Comparison of ENCODE assay signal across 27 cellular contexts in the genomic region with DNA sequence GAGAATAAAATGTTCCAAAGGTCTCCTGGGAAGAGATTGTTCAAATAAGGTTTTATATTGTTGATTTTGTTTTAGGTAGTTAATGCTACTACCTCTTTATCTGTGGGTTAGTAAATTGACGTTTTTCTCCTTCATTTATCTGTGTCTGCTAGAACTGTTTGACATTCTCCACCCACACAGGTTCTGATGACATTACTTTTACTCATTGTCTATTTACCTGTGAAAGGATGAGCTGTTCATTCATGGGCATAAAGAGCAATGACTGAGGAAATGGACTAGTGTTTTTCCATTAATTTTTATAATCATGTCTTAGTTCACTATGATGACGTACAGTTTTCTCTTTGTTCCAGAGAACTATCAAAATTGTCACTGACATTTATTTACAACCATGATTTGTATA.
"Had no signal": no experiment of that assay in that cellular context is flagged by ENCODE, and none has a peak within 500 bp of the region (broad histone marks: within the 10 kb centered on the region; RNA-seq: fewer than 3 reads in every experiment).

No MANE protein-coding gene starts in this region.

- H3K27me3 Mint-ChIP-seq: brain had no signal

- H3K9me3 Mint-ChIP-seq: activated T-cell treated with anti-CD3 and anti-CD28 coated beads, Interleukin-2, amount 50 U/mL, for 72 hours; effector memory CD8-positive, alpha-beta T cell; natural killer cell treated with Interleukin-12 subunit alpha and Interleukin-12 subunit beta and Interleukin-15 and Interleukin-18, amount 100 ng/mL, for 72 hours; T-helper 1 cell treated with Interleukin-12 subunit alpha and Interleukin-12 subunit beta and Interleukin-4 antibody, amounts not matched to agents 30 μg/mL and 1 μg/mL, for 36 hours had no signal

- DNase-seq: activated CD4-positive, alpha-beta T cell treated with anti-CD3 and anti-CD28 coated beads for 1 hour; activated CD8-positive, alpha-beta memory T cell treated with anti-CD3 and anti-CD28 coated beads, Interleukin-2, amount 10 ng/mL, durations not matched to agents 7 days and 5 days; activated CD8-positive, alpha-beta T cell treated with anti-CD3 and anti-CD28 coated beads, Interleukin-2, amount 10 ng/mL, durations not matched to agents 7 days and 5 days; activated effector memory CD4-positive, alpha-beta T cell treated with Interleukin-2 at 50 U/mL for 16 hours; activated naive CD4-positive, alpha-beta T cell treated with Interleukin-2 at 50 U/mL for 16 hours; activated T-cell treated with anti-CD3 and anti-CD28 coated beads, Interleukin-2, amount 50 U/mL, for 72 hours; cortex of kidney; effector memory CD8-positive, alpha-beta T cell; foreskin melanocyte; left lung; mucosa of descending colon; posterior cingulate gyrus; right lobe of liver; stimulated activated CD4-positive, alpha-beta T cell treated with anti-CD3 and anti-CD28 coated beads, Interleukin-2, amount 100 ng/mL, for 48 hours; stomach; SW 1271; T-helper 9 cell; thyroid gland; upper lobe of right lung; WERI-Rb-1 had no signal

- H3K4me3 Mint-ChIP-seq: activated CD8-positive, alpha-beta memory T cell treated with anti-CD3 and anti-CD28 coated beads, Interleukin-2, amount 10 ng/mL, durations not matched to agents 7 days and 5 days; activated CD8-positive, alpha-beta T cell treated with anti-CD3 and anti-CD28 coated beads, Interleukin-2, amount 10 ng/mL, durations not matched to agents 7 days and 5 days; activated naive CD8-positive, alpha-beta T cell; activated T-cell treated with anti-CD3 and anti-CD28 coated beads, Interleukin-2, amount 50 U/mL, for 72 hours; brain; effector memory CD8-positive, alpha-beta T cell; natural killer cell treated with Interleukin-12 subunit alpha and Interleukin-12 subunit beta and Interleukin-15 and Interleukin-18, amount 100 ng/mL, for 72 hours; T-helper 1 cell treated with Interleukin-12 subunit alpha and Interleukin-12 subunit beta and Interleukin-4 antibody, amounts not matched to agents 30 μg/mL and 1 μg/mL, for 36 hours had no signal

- H3K27me3 ChIP-seq: ascending aorta, esophagus muscularis mucosa, left lung, right lobe of liver, stomach, thyroid gland, upper lobe of right lung had no signal

- H3K4me3 ChIP-seq: ascending aorta, esophagus muscularis mucosa, left lung, lung, mucosa of descending colon, right lobe of liver, stomach, thyroid gland, upper lobe of right lung had no signal

- ATAC-seq: activated CD8-positive, alpha-beta memory T cell treated with anti-CD3 and anti-CD28 coated beads, Interleukin-2, amount 10 ng/mL, durations not matched to agents 7 days and 5 days; activated CD8-positive, alpha-beta T cell treated with anti-CD3 and anti-CD28 coated beads, Interleukin-2, amount 10 ng/mL, durations not matched to agents 7 days and 5 days; activated T-cell treated with anti-CD3 and anti-CD28 coated beads, Interleukin-2, amount 50 U/mL, for 72 hours; effector memory CD8-positive, alpha-beta T cell; left lung; mucosa of descending colon; natural killer cell treated with Interleukin-12 subunit alpha and Interleukin-12 subunit beta and Interleukin-15 and Interleukin-18, amount 100 ng/mL, for 72 hours; upper lobe of right lung had no signal

- H3K27ac Mint-ChIP-seq: activated CD8-positive, alpha-beta memory T cell treated with anti-CD3 and anti-CD28 coated beads, Interleukin-2, amount 10 ng/mL, durations not matched to agents 7 days and 5 days; activated CD8-positive, alpha-beta T cell treated with anti-CD3 and anti-CD28 coated beads, Interleukin-2, amount 10 ng/mL, durations not matched to agents 7 days and 5 days; activated naive CD8-positive, alpha-beta T cell; activated T-cell treated with anti-CD3 and anti-CD28 coated beads, Interleukin-2, amount 50 U/mL, for 72 hours; brain; effector memory CD8-positive, alpha-beta T cell; natural killer cell treated with Interleukin-12 subunit alpha and Interleukin-12 subunit beta and Interleukin-15 and Interleukin-18, amount 100 ng/mL, for 72 hours; T-helper 1 cell treated with Interleukin-12 subunit alpha and Interleukin-12 subunit beta and Interleukin-4 antibody, amounts not matched to agents 30 μg/mL and 1 μg/mL, for 36 hours had no signal

- H3K27ac ChIP-seq: ascending aorta, esophagus muscularis mucosa, left lung, right lobe of liver, stomach, thyroid gland, upper lobe of right lung, WERI-Rb-1 had no signal

- H3K4me1 ChIP-seq: right lobe of liver, stomach, thyroid gland, upper lobe of right lung had no signal

- H3K36me3 Mint-ChIP-seq: activated CD8-positive, alpha-beta memory T cell treated with anti-CD3 and anti-CD28 coated beads, Interleukin-2, amount 10 ng/mL, durations not matched to agents 7 days and 5 days; activated naive CD8-positive, alpha-beta T cell; natural killer cell treated with Interleukin-12 subunit alpha and Interleukin-12 subunit beta and Interleukin-15 and Interleukin-18, amount 100 ng/mL, for 72 hours had no signal

- H3K36me3 ChIP-seq: esophagus muscularis mucosa, left lung, right lobe of liver, stomach, thyroid gland, upper lobe of right lung, WERI-Rb-1 had no signal

- H3K9me3 ChIP-seq: ascending aorta, esophagus muscularis mucosa, left lung, mucosa of descending colon, right lobe of liver, stomach, thyroid gland, upper lobe of right lung had no signal
